ENCODE assay signal across 1 cellular context in genomic region chr22:20116951-20117645, GRCh38.
TF ChIP-seq lines count a peak whose summit lies in the region.

TRMT2A (minus strand) TSS chr22:20117226; CDS start chr22:20116906, 320 bp downstream.

TF ChIP-seq in HepG2, 621 proteins besides CTCF, POLR2A, EP300 and RAD21 (continued from another document and continues in another):
- TF ChIP-seq ZNF512B (CRISPR knock-in tag; IDR thresholded peaks at IDR 0.05; ENCODE audit: borderline replicate concordance) (no peak), ZNF629 (CRISPR knock-in tag; conservative IDR thresholded peaks at IDR 0.05) (no peak), MTERF4 (CRISPR knock-in tag; IDR thresholded peaks at IDR 0.05) (peak; percentile 72; the same call in 1 of the 2 replicates), ZNF792 (CRISPR knock-in tag; IDR thresholded peaks at IDR 0.05) (peak; percentile 91), ZNF720 (CRISPR knock-in tag; IDR thresholded peaks at IDR 0.05) (no peak), ZNF547 (CRISPR knock-in tag; IDR thresholded peaks at IDR 0.05) (no peak; the same call in 1 of the 2 replicates), KDM4B (CRISPR knock-in tag; IDR thresholded peaks at IDR 0.05) (0 out of 2 replicates have a peak, but pooled peaks have one; percentile 50), HIVEP1 (CRISPR knock-in tag; IDR thresholded peaks at IDR 0.05) (no peak), ZNF331 (CRISPR knock-in tag; IDR thresholded peaks at IDR 0.05) (peak; percentile 91), FOSL2 (CRISPR knock-in tag; IDR thresholded peaks at IDR 0.05) (peak; percentile 37; the same call in 1 of the 2 replicates), TEAD3 (CRISPR knock-in tag; optimal IDR thresholded peaks at IDR 0.05; ENCODE audit: borderline replicate concordance) (peak; percentile 26), ZNF788 (CRISPR knock-in tag; IDR thresholded peaks at IDR 0.05; ENCODE audit: borderline replicate concordance) (peak; percentile 92), KDM2A (CRISPR knock-in tag; IDR thresholded peaks at IDR 0.05; ENCODE audit: borderline replicate concordance, low read depth) (peak; percentile 81), JUND (CRISPR knock-in tag; IDR thresholded peaks at IDR 0.05) (no peak), ZFP62 (CRISPR knock-in tag; IDR thresholded peaks at IDR 0.05) (no peak), CENPX (CRISPR knock-in tag; IDR thresholded peaks at IDR 0.05) (no peak), ZBTB44 (CRISPR knock-in tag; IDR thresholded peaks at IDR 0.05) (peak; percentile 34; the same call in 1 of the 2 replicates), TEF (CRISPR knock-in tag; IDR thresholded peaks at IDR 0.05) (no peak), ATF7-NPFF (CRISPR knock-in tag; IDR thresholded peaks at IDR 0.05; ENCODE audit: low read depth) (peak; percentile 92), NFYC (CRISPR knock-in tag; IDR thresholded peaks at IDR 0.05) (peak; percentile 67; the same call in 1 of the 2 replicates), ZFAT (CRISPR knock-in tag; conservative IDR thresholded peaks at IDR 0.05) (no peak), EED (CRISPR knock-in tag; IDR thresholded peaks at IDR 0.05) (peak; percentile 72), ETV5 (CRISPR knock-in tag; IDR thresholded peaks at IDR 0.05; ENCODE audit: borderline replicate concordance) (peak; percentile 83), HNF4A (CRISPR knock-in tag; IDR thresholded peaks at IDR 0.05) (peak; percentile 83), IRF9 (CRISPR knock-in tag; IDR thresholded peaks at IDR 0.05; ENCODE audit: borderline replicate concordance) (peak; percentile 89), TBL1XR1 (IDR thresholded peaks at IDR 0.05; ENCODE audit: borderline replicate concordance, low read length, partially characterized antibody) (peak; percentile 60), ATAD3A (CRISPR knock-in tag; IDR thresholded peaks at IDR 0.05) (no peak), ONECUT2 (CRISPR knock-in tag; IDR thresholded peaks at IDR 0.05) (no peak), ZNF17 (CRISPR knock-in tag; IDR thresholded peaks at IDR 0.05) (no peak), REXO4 (CRISPR knock-in tag; IDR thresholded peaks at IDR 0.05; ENCODE audit: borderline replicate concordance) (no peak), FOXA1 (IDR thresholded peaks at IDR 0.05) (no peak), FOXA1 (CRISPR knock-in tag; IDR thresholded peaks at IDR 0.05) (no peak; the same call in 1 of the 2 replicates), MAFF (IDR thresholded peaks at IDR 0.05; ENCODE audit: low read depth, low read length) (no peak), ZNF382 (CRISPR knock-in tag; IDR thresholded peaks at IDR 0.05; ENCODE audit: borderline replicate concordance) (no peak), TIGD3 (CRISPR knock-in tag; IDR thresholded peaks at IDR 0.05; ENCODE audit: borderline replicate concordance) (no peak), KLF11 (CRISPR knock-in tag; IDR thresholded peaks at IDR 0.05) (peak; percentile 67; the same call in 1 of the 2 replicates), KDM1A (CRISPR knock-in tag; IDR thresholded peaks at IDR 0.05) (no peak; the same call in 1 of the 2 replicates), ZNF337 (CRISPR knock-in tag; IDR thresholded peaks at IDR 0.05; ENCODE audit: borderline replicate concordance, low read depth) (no peak), SIN3B (IDR thresholded peaks at IDR 0.05; ENCODE audit: low read length) (peak; percentile 73; the same call in 1 of the 2 replicates), MEIS2 (CRISPR knock-in tag; IDR thresholded peaks at IDR 0.05) (peak; percentile 43), AGO2 (optimal IDR thresholded peaks at IDR 0.05; ENCODE audit: low read depth, low read length) (peak; percentile 26), SP1 (IDR thresholded peaks at IDR 0.05) (no peak), SP1 (CRISPR knock-in tag; IDR thresholded peaks at IDR 0.05) (peak; percentile 93), ZUFSP (CRISPR knock-in tag; IDR thresholded peaks at IDR 0.05; ENCODE audit: borderline replicate concordance) (no peak), SRSF4 (IDR thresholded peaks at IDR 0.05; ENCODE audit: low read depth, low read length, poor library complexity, severe bottlenecking) (no peak), ZNF263 (CRISPR knock-in tag; IDR thresholded peaks at IDR 0.05) (no peak), ZNF878 (CRISPR knock-in tag; IDR thresholded peaks at IDR 0.05) (peak; percentile 88), ZNF138 (CRISPR knock-in tag; IDR thresholded peaks at IDR 0.05; ENCODE audit: low read depth) (peak; percentile 86)
- TF ChIP-seq, protein P1, sequence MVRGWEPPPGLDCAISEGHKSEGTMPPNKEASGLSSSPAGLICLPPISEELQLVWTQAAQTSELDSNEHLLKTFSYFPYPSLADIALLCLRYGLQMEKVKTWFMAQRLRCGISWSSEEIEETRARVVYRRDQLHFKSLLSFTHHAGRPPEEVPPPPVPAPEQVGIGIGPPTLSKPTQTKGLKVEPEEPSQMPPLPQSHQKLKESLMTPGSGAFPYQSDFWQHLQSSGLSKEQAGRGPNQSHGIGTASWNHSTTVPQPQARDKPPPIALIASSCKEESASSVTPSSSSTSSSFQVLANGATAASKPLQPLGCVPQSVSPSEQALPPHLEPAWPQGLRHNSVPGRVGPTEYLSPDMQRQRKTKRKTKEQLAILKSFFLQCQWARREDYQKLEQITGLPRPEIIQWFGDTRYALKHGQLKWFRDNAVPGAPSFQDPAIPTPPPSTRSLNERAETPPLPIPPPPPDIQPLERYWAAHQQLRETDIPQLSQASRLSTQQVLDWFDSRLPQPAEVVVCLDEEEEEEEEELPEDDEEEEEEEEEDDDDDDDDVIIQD (CRISPR knock-in tag; IDR thresholded peaks at IDR 0.05; ENCODE audit: low read depth): no peak
- TF ChIP-seq, protein P2, sequence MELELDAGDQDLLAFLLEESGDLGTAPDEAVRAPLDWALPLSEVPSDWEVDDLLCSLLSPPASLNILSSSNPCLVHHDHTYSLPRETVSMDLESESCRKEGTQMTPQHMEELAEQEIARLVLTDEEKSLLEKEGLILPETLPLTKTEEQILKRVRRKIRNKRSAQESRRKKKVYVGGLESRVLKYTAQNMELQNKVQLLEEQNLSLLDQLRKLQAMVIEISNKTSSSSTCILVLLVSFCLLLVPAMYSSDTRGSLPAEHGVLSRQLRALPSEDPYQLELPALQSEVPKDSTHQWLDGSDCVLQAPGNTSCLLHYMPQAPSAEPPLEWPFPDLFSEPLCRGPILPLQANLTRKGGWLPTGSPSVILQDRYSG (CRISPR knock-in tag; IDR thresholded peaks at IDR 0.05): no peak
- TF ChIP-seq, protein P3, sequence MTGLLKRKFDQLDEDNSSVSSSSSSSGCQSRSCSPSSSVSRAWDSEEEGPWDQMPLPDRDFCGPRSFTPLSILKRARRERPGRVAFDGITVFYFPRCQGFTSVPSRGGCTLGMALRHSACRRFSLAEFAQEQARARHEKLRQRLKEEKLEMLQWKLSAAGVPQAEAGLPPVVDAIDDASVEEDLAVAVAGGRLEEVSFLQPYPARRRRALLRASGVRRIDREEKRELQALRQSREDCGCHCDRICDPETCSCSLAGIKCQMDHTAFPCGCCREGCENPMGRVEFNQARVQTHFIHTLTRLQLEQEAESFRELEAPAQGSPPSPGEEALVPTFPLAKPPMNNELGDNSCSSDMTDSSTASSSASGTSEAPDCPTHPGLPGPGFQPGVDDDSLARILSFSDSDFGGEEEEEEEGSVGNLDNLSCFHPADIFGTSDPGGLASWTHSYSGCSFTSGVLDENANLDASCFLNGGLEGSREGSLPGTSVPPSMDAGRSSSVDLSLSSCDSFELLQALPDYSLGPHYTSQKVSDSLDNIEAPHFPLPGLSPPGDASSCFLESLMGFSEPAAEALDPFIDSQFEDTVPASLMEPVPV (CRISPR knock-in tag; IDR thresholded peaks at IDR 0.05): peak; percentile 87; the same call in 1 of the 2 replicates
- TF ChIP-seq, protein P4, sequence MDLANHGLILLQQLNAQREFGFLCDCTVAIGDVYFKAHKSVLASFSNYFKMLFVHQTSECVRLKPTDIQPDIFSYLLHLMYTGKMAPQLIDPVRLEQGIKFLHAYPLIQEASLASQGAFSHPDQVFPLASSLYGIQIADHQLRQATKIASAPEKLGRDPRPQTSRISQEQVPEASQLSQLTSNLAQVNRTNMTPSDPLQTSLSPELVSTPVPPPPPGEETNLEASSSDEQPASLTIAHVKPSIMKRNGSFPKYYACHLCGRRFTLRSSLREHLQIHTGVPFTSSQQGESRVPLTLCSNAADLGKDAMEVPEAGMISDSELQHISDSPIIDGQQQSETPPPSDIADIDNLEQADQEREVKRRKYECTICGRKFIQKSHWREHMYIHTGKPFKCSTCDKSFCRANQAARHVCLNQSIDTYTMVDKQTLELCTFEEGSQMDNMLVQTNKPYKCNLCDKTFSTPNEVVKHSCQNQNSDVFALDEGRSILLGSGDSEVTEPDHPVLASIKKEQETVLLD (CRISPR knock-in tag; IDR thresholded peaks at IDR 0.05; ENCODE audit: low read depth): peak; percentile 99
- TF ChIP-seq, protein P5, sequence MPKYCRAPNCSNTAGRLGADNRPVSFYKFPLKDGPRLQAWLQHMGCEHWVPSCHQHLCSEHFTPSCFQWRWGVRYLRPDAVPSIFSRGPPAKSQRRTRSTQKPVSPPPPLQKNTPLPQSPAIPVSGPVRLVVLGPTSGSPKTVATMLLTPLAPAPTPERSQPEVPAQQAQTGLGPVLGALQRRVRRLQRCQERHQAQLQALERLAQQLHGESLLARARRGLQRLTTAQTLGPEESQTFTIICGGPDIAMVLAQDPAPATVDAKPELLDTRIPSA (CRISPR knock-in tag; IDR thresholded peaks at IDR 0.05; ENCODE audit: borderline replicate concordance): peak; percentile 25; the same call in 1 of the 2 replicates
